ENCODE assay signal across 29 cellular contexts in the genomic region with DNA sequence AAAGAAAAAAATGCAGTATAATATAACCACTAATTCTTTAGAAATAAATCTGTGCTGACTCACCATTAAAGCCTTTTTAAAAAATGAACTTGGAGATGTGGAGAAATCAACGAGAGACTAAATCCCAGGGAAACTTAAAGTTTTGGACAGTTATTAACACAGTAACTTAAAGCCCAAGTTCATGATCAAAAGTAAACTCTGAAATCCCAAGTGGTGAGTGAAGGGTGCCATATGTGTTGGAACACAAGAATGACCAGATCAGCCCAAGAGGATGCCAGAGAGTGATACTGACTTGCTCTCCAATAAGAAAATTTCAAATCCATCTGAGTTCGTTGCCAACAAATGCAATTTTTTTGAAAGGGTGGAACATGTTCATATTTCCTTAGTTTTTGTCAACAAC.
A peak's percentile ranks its signal among the peaks of the same experiment; 100 is the strongest.
DNase-seq lines count a peak whose midpoint lies in the region; ATAC-seq, FAIRE-seq and TF ChIP-seq lines count a peak whose summit lies in the region.
"Had no signal": no experiment of that assay in that cellular context is flagged by ENCODE, and none has a peak within 500 bp of the region (broad histone marks: within the 10 kb centered on the region; RNA-seq: fewer than 3 reads in every experiment).

No MANE protein-coding gene starts in this region.

- no peak for TF ChIP-seq EP300 in gastroesophageal sphincter (IDR thresholded peaks at IDR 0.05)

- TF ChIP-seq POLR2A in gastroesophageal sphincter (IDR thresholded peaks at IDR 0.05), result no peak
- no peak for TF ChIP-seq POLR2A in prostate gland (IDR thresholded peaks at IDR 0.05)

- DNase-seq in HCEC 1CT (peak; percentile 70), astrocyte (ENCODE audit: low read depth) (peak; percentile 41), skeletal muscle cell (ENCODE audit: low read depth) (peak; percentile 16), prostate gland (ENCODE audit: low spot score) (no peak)
- DNase-seq in activated naive CD4-positive, alpha-beta T cell treated with anti-CD3 and anti-CD28 coated beads for 36 hours, result no peak
- DNase-seq: activated CD8-positive, alpha-beta T cell treated with anti-CD3 and anti-CD28 coated beads for 36 hours; aorta; caudate nucleus; DND-41; left colon; MV-4-11; naive B cell; NCI-H1436 treated with DMSO at 0.1 percent for 48 hours; NCI-H2107; occipital lobe; stimulated activated CD4-positive, alpha-beta T cell treated with anti-CD3 and anti-CD28 coated beads, Interleukin-4, amount 100 ng/mL, for 24 hours; substantia nigra had no signal

- ATAC-seq in gastroesophageal sphincter (peak; percentile 55), GM19395 (IDR thresholded peaks at IDR 0.05; ENCODE audit: unreplicated experiment) (no peak)
- ATAC-seq: activated CD8-positive, alpha-beta T cell treated with anti-CD3 and anti-CD28 coated beads for 36 hours; activated naive CD4-positive, alpha-beta T cell treated with anti-CD3 and anti-CD28 coated beads, Interleukin-2, amount 50 U/mL, for 72 hours; HCT116; left colon; stimulated activated effector memory CD8-positive, alpha-beta T cell treated with anti-CD3 and anti-CD28 coated beads, Interleukin-12 subunit alpha, Interleukin-12 subunit beta, amount 100 ng/mL, for 72 hours had no signal

- intact Hi-C loops in prostate gland (cut with DNase I), result no loop called here
- intact Hi-C loops in activated naive CD4-positive, alpha-beta T cell treated with anti-CD3 and anti-CD28 coated beads for 36 hours (cut with micrococcal nuclease), result no loop called here

- no peak for FAIRE-seq in astrocyte (lab: Jason Lieb, UNC)

- H3K36me3 ChIP-seq in astrocyte (ENCODE audit: insufficient read depth, low read length) (no peaks in the 10 kb centered on the region), gastroesophageal sphincter (no peaks in the 10 kb centered on the region), prostate gland (no peaks in the 10 kb centered on the region)
- H3K36me3 ChIP-seq: esophagus muscularis mucosa had no signal

- H3K9me3 Mint-ChIP-seq in astrocyte (ENCODE audit: unreplicated experiment), result no peaks in the 10 kb centered on the region
- no peaks in the 10 kb centered on the region for H3K9me3 Mint-ChIP-seq in activated naive CD4-positive, alpha-beta T cell treated with anti-CD3 and anti-CD28 coated beads for 36 hours
- H3K9me3 Mint-ChIP-seq: activated CD8-positive, alpha-beta T cell treated with anti-CD3 and anti-CD28 coated beads for 36 hours; activated naive CD4-positive, alpha-beta T cell treated with anti-CD3 and anti-CD28 coated beads, Interleukin-2, amount 50 U/mL, for 72 hours; activated T-helper 2 cell treated with anti-CD3 and anti-CD28 coated beads, Interferon-gamma antibody, Interleukin-2, Interleukin-4, amounts not matched to agents 10 μg/mL and 5 μg/mL and 100 μg/mL, durations not matched to agents 14 hours and 24 hours and 36 hours; dendritic cell treated with granulocyte-macrophage colony-stimulating factor and Interleukin-4, amounts not matched to agents 40 ng/mL and 50 ng/mL, for 4 days; T-helper 2 cell treated with Interferon-gamma antibody and Interleukin-4, amounts not matched to agents 5 μg/mL and 100 μg/mL, for 36 hours; type B pancreatic cell had no signal

- H3K9me3 ChIP-seq in astrocyte (ENCODE audit: insufficient read depth, low read depth, low read length) (no peaks in the 10 kb centered on the region), gastroesophageal sphincter (no peaks in the 10 kb centered on the region), prostate gland (no peaks in the 10 kb centered on the region)
- H3K9me3 ChIP-seq: esophagus muscularis mucosa had no signal

- no peak for TF ChIP-seq CTCF in astrocyte (IDR thresholded peaks at IDR 0.05; ENCODE audit: insufficient read depth, low read depth, low read length)
- no peak for TF ChIP-seq CTCF in gastroesophageal sphincter (IDR thresholded peaks at IDR 0.05)
- no peak for TF ChIP-seq CTCF in prostate gland (IDR thresholded peaks at IDR 0.05)

- H3K79me2 ChIP-seq in astrocyte (ENCODE audit: insufficient read depth, low read length), result no peaks in the 10 kb centered on the region

- H3K4me3 ChIP-seq in astrocyte (ENCODE audit: insufficient read depth, low read depth, low read length) (no peak overlapping the region), gastroesophageal sphincter (no peak overlapping the region), skeletal muscle cell (ENCODE audit: low read depth, low read length) (no peak overlapping the region), prostate gland (no peak overlapping the region)
- H3K4me3 ChIP-seq: esophagus muscularis mucosa had no signal

- H3K36me3 Mint-ChIP-seq in astrocyte (ENCODE audit: low read depth, unreplicated experiment), result no peaks in the 10 kb centered on the region
- H3K36me3 Mint-ChIP-seq in activated naive CD4-positive, alpha-beta T cell treated with anti-CD3 and anti-CD28 coated beads for 36 hours (ENCODE audit: low read depth), result no peaks in the 10 kb centered on the region
- H3K36me3 Mint-ChIP-seq: activated naive CD4-positive, alpha-beta T cell treated with anti-CD3 and anti-CD28 coated beads, Interleukin-2, amount 50 U/mL, for 72 hours; naive B cell; stimulated activated effector memory CD8-positive, alpha-beta T cell treated with anti-CD3 and anti-CD28 coated beads, Interleukin-12 subunit alpha, Interleukin-12 subunit beta, amount 100 ng/mL, for 72 hours; type B pancreatic cell had no signal

- no peak overlapping the region for H3K4me2 ChIP-seq in astrocyte (ENCODE audit: low read length)
- H3K4me2 ChIP-seq: KMS-11 had no signal

- H3K27me3 Mint-ChIP-seq in astrocyte (ENCODE audit: low read depth, unreplicated experiment), result no peaks in the 10 kb centered on the region
- peaks cover 2% of the 10 kb centered on the region for H3K27me3 Mint-ChIP-seq in activated naive CD4-positive, alpha-beta T cell treated with anti-CD3 and anti-CD28 coated beads for 36 hours (ENCODE audit: low read depth)
- H3K27me3 Mint-ChIP-seq: activated CD8-positive, alpha-beta T cell treated with anti-CD3 and anti-CD28 coated beads for 36 hours; dendritic cell treated with granulocyte-macrophage colony-stimulating factor and Interleukin-4, amounts not matched to agents 40 ng/mL and 50 ng/mL, for 4 days; naive B cell; type B pancreatic cell had no signal

- H2AFZ ChIP-seq in astrocyte (ENCODE audit: low read depth, low read length), result no peak overlapping the region

- no peaks in the 10 kb centered on the region for H3K4me1 ChIP-seq in astrocyte (ENCODE audit: insufficient read depth, low read length)
- no peaks in the 10 kb centered on the region for H3K4me1 ChIP-seq in gastroesophageal sphincter
- H3K4me1 ChIP-seq in prostate gland (replicated peaks), result no peaks in the 10 kb centered on the region

- CTCF ChIA-PET in activated naive CD4-positive, alpha-beta T cell treated with anti-CD3 and anti-CD28 coated beads for 36 hours (lab: Charles Lee), result no interaction called here

- no peak overlapping the region for H3K9ac ChIP-seq in astrocyte (ENCODE audit: low read length)
- H3K9ac ChIP-seq: KMS-11 had no signal

- H4K20me1 ChIP-seq in astrocyte (ENCODE audit: insufficient read depth, low read length), result no peaks in the 10 kb centered on the region

- H3K27ac Mint-ChIP-seq in astrocyte (ENCODE audit: unreplicated experiment), result no peak overlapping the region
- no peak overlapping the region for H3K27ac Mint-ChIP-seq in activated naive CD4-positive, alpha-beta T cell treated with anti-CD3 and anti-CD28 coated beads for 36 hours
- H3K27ac Mint-ChIP-seq: activated CD8-positive, alpha-beta T cell treated with anti-CD3 and anti-CD28 coated beads for 36 hours; activated naive CD4-positive, alpha-beta T cell treated with anti-CD3 and anti-CD28 coated beads, Interleukin-2, amount 50 U/mL, for 72 hours; activated T-helper 2 cell treated with anti-CD3 and anti-CD28 coated beads, Interferon-gamma antibody, Interleukin-2, Interleukin-4, amounts not matched to agents 10 μg/mL and 5 μg/mL and 100 μg/mL, durations not matched to agents 14 hours and 24 hours and 36 hours; dendritic cell treated with granulocyte-macrophage colony-stimulating factor and Interleukin-4, amounts not matched to agents 40 ng/mL and 50 ng/mL, for 4 days; naive B cell; stimulated activated effector memory CD8-positive, alpha-beta T cell treated with anti-CD3 and anti-CD28 coated beads, Interleukin-12 subunit alpha, Interleukin-12 subunit beta, amount 100 ng/mL, for 72 hours; T-helper 2 cell treated with Interferon-gamma antibody and Interleukin-4, amounts not matched to agents 5 μg/mL and 100 μg/mL, for 36 hours; type B pancreatic cell had no signal

- WGBS in gastroesophageal sphincter (ENCODE audit: low coverage in 1 of 2), 2 donors, result 30 to 42% methylated on average over 2 of the region's 2 CpGs
- whole genome bisulfite sequencing in prostate gland, result 74% methylated on average over 2 of the region's 2 CpGs

- no peaks in the 10 kb centered on the region for H3K4me1 Mint-ChIP-seq in astrocyte (ENCODE audit: low read depth, unreplicated experiment)
- H3K4me1 Mint-ChIP-seq in activated naive CD4-positive, alpha-beta T cell treated with anti-CD3 and anti-CD28 coated beads for 36 hours (ENCODE audit: low read depth), result no peaks in the 10 kb centered on the region
- H3K4me1 Mint-ChIP-seq: naive B cell; stimulated activated effector memory CD8-positive, alpha-beta T cell treated with anti-CD3 and anti-CD28 coated beads, Interleukin-12 subunit alpha, Interleukin-12 subunit beta, amount 100 ng/mL, for 72 hours had no signal

- no peak overlapping the region for H3K27ac ChIP-seq in astrocyte (ENCODE audit: low read depth, low read length)
- H3K27ac ChIP-seq in gastroesophageal sphincter, result no peak overlapping the region
- no peak overlapping the region for H3K27ac ChIP-seq in prostate gland
- H3K27ac ChIP-seq: C4-2B, esophagus muscularis mucosa, KMS-11 had no signal

- H3K4me3 Mint-ChIP-seq in astrocyte (ENCODE audit: unreplicated experiment), result no peak overlapping the region
- no peak overlapping the region for H3K4me3 Mint-ChIP-seq in activated naive CD4-positive, alpha-beta T cell treated with anti-CD3 and anti-CD28 coated beads for 36 hours
- H3K4me3 Mint-ChIP-seq: activated CD8-positive, alpha-beta T cell treated with anti-CD3 and anti-CD28 coated beads for 36 hours; dendritic cell treated with granulocyte-macrophage colony-stimulating factor and Interleukin-4, amounts not matched to agents 40 ng/mL and 50 ng/mL, for 4 days; naive B cell; stimulated activated effector memory CD8-positive, alpha-beta T cell treated with anti-CD3 and anti-CD28 coated beads, Interleukin-12 subunit alpha, Interleukin-12 subunit beta, amount 100 ng/mL, for 72 hours; T-helper 2 cell treated with Interferon-gamma antibody and Interleukin-4, amounts not matched to agents 5 μg/mL and 100 μg/mL, for 36 hours; type B pancreatic cell had no signal

- H3K27me3 ChIP-seq in astrocyte (ENCODE audit: insufficient read depth, low read length) (no peaks in the 10 kb centered on the region), gastroesophageal sphincter (no peaks in the 10 kb centered on the region), prostate gland (replicated peaks; ENCODE audit: insufficient read depth) (no peaks in the 10 kb centered on the region)
- H3K27me3 ChIP-seq: esophagus muscularis mucosa had no signal

Comparison
In these comparisons a context has a peak if more than half of its experiments do, and no peak if none do; other contexts are left out.
1. DNase-seq: peak in HCEC 1CT (single experiment), astrocyte (single experiment) and skeletal muscle cell (single experiment); none in prostate gland (single experiment) and activated naive CD4-positive, alpha-beta T cell treated with anti-CD3 and anti-CD28 coated beads for 36 hours (single experiment).